2 cellular contexts compared by ENCODE assay signal in the genomic region with DNA sequence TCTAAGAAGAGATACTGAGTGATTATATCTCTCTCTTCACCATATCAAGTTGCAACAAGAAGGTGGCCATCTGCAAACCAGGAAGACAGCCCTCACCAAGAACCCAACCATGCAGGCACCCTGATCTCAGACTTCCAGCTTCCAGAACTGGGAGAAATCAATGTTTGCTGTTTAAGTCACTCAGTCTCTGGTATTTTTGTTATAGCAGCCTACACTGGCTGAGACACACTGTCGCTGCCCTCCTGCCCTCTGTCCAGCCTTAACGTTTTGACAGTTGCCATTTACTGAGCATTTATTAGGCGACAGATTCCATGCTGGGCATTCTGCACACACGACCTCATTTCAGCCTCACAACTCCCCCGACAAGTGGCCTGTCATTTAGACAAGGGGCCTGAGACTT.
A peak's percentile ranks its signal among the peaks of the same experiment; 100 is the strongest.
TF ChIP-seq lines count a peak whose summit lies in the region.

No MANE protein-coding gene starts in this region.

TF ChIP-seq in HepG2, 621 proteins besides CTCF, POLR2A, EP300 and RAD21:
- TF ChIP-seq MAFK (conservative IDR thresholded peaks at IDR 0.05 in 1 of 2, IDR thresholded peaks at IDR 0.05 in 1 of 2; ENCODE audit: low read length in 2 of 2) (no peak), ZNF12 (CRISPR knock-in tag; IDR thresholded peaks at IDR 0.05) (peak; percentile 89)

TF ChIP-seq in K562, 482 proteins besides CTCF, POLR2A, EP300 and RAD21:
- TF ChIP-seq TAF1 (IDR thresholded peaks at IDR 0.05; ENCODE audit: control insufficient read depth, extremely low read depth, insufficient read depth, low read length, severe bottlenecking) = no peak
- peak; percentile 98 for TF ChIP-seq ZNF12 (CRISPR knock-in tag; IDR thresholded peaks at IDR 0.05)
